In the genomic region with DNA sequence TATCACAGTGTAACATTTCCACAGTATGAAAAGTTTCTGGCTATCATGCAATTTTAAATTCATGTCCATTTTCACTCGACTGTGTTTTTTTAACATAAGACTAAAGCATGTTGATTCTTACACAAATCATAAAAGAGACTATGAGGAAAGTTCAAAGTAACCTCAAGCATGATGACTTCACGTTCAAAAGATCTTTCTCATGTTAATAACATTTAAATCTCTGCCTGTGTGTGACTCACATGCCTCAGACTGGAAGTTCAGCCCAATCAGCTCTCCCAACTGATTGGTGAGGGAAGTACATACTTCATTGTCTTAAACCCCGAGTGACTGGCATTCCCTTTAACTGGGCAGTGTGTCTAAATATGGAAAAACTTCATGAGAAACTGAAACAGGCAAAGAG, we compare ENCODE assay signal across 8 cellular contexts. TPM values are rescaled to one million over a fixed set of nuclear protein-coding genes. Genes with fewer than 3 reads are reported as not detected.
DNase-seq lines count a peak whose midpoint lies in the region; ATAC-seq and TF ChIP-seq lines count a peak whose summit lies in the region.
"Had no signal": no experiment of that assay in that cellular context is flagged by ENCODE, and none has a peak within 500 bp of the region (broad histone marks: within the 10 kb centered on the region; RNA-seq: fewer than 3 reads in every experiment).

No MANE protein-coding gene starts in this region.

- peak overlapping the region in 1 of 2 donors; percentile 44 for H3K27ac Mint-ChIP-seq in T-cell
- H3K27ac Mint-ChIP-seq in stimulated activated naive CD8-positive, alpha-beta T cell treated with anti-CD3 and anti-CD28 coated beads, Interleukin-15, Interleukin-2, amounts not matched to agents 100 ng/mL and 50 ng/mL, for 24 hours: peak overlapping the region; percentile 76

- peak overlapping the region; percentile 4; the same call in 1 of the 2 replicates for H3K27ac ChIP-seq in HCT116 (ENCODE audit: low read depth, low read length)

- peak; percentile 73 for ATAC-seq in HCT116
- ATAC-seq in T-cell (replicated peaks in 1 of 4): peak; percentile 57 to 80 (median 68)
- ATAC-seq in HG02973 (IDR thresholded peaks at IDR 0.05; ENCODE audit: unreplicated experiment): no peak

- RAD21 ChIA-PET in HCT116 (lab: Charles Lee; ENCODE audit: low non-redundant PET in 1 of 2, low total read pairs in 2 of 2, uncharacterized antibody in 2 of 2, unreplicated experiment in 2 of 2): interaction anchor here in 1 of 2 experiments (1.1 kb wide), 1 partner anchor 11 kb away, joined by 3 read pairs; no protein-coding TSS in a partner anchor

- H3K4me1 ChIP-seq in HCT116 (ENCODE audit: control insufficient read depth in 1 of 2, insufficient read depth in 2 of 2, low read length in 2 of 2): peaks cover 72 to 79% of the 10 kb centered on the region in 2 experiments

- no peaks in the 10 kb centered on the region for H3K9me2 ChIP-seq in HCT116 (ENCODE audit: insufficient read depth)

- no TSS peak for BruUV-seq in HCT116 (replicated peaks; lab: Mats Ljungman, UMichigan)

- H3K4me2 ChIP-seq in HCT116 (ENCODE audit: low read length): peak overlapping the region; percentile 64

- peaks cover 16 to 58% (median 34%) of the 10 kb centered on the region in 3 donors for H3K4me1 Mint-ChIP-seq in T-cell
- peaks cover 58% of the 10 kb centered on the region for H3K4me1 Mint-ChIP-seq in stimulated activated naive CD8-positive, alpha-beta T cell treated with anti-CD3 and anti-CD28 coated beads, Interleukin-15, Interleukin-2, amounts not matched to agents 100 ng/mL and 50 ng/mL, for 24 hours (ENCODE audit: low read depth)

- H3K36me3 ChIP-seq in HCT116 (ENCODE audit: control insufficient read depth in 1 of 2, insufficient read depth in 2 of 2, low read length in 2 of 2): no peaks in the 10 kb centered on the region

- H2AFZ ChIP-seq in HCT116 (ENCODE audit: low read depth, low read length, poor library complexity, severe bottlenecking): no peak overlapping the region

- H3K9me3 Mint-ChIP-seq in T-cell: no peaks in the 10 kb centered on the region
- no peaks in the 10 kb centered on the region for H3K9me3 Mint-ChIP-seq in stimulated activated naive CD8-positive, alpha-beta T cell treated with anti-CD3 and anti-CD28 coated beads, Interleukin-15, Interleukin-2, amounts not matched to agents 100 ng/mL and 50 ng/mL, for 24 hours

- TF ChIP-seq RAD21 in HCT116 (IDR thresholded peaks at IDR 0.05; ENCODE audit: low read depth): no peak

- H4K20me1 ChIP-seq in HCT116 (ENCODE audit: insufficient read depth): no peaks in the 10 kb centered on the region

- DNase-seq in HCT116 (ENCODE audit: low read depth, low spot score) (peak; percentile 84), T-cell (no peak), glomerular endothelial cell (ENCODE audit: extremely low read depth, low read depth, low spot score) (peak; percentile 87), RPMI8226 (no peak), SIG-M5 treated with dmso at 0.1 percent for 504 hours (lab: John Stamatoyannopoulos, UW; ENCODE audit: unreplicated experiment) (no peak)
- DNase-seq: stimulated activated CD4-positive, alpha-beta T cell treated with anti-CD3 and anti-CD28 coated beads, Interleukin-2, amount 100 ng/mL, for 24 hours had no signal

- no peak overlapping the region for H3K4me3 ChIP-seq in HCT116 (replicated peaks in 1 of 2; ENCODE audit: low read depth in 1 of 2, low read length in 2 of 2)

- no peaks in the 10 kb centered on the region for H3K79me2 ChIP-seq in HCT116 (ENCODE audit: insufficient read depth, low read length)

- TF ChIP-seq CTCF in HCT116 (IDR thresholded peaks at IDR 0.05 in 2 of 3, conservative IDR thresholded peaks at IDR 0.05 in 1 of 3; ENCODE audit: borderline replicate concordance in 1 of 3, insufficient read depth in 1 of 3, low read depth in 2 of 3, low read length in 2 of 3): no peak

- no peaks in the 10 kb centered on the region for H3K27me3 ChIP-seq in HCT116 (ENCODE audit: insufficient read depth, low read length)

- H3K9me3 ChIP-seq in HCT116 (ENCODE audit: control insufficient read depth in 1 of 2, insufficient read depth in 1 of 2, low read depth in 1 of 2, low read length in 2 of 2): no peaks in the 10 kb centered on the region

- H3K36me3 Mint-ChIP-seq in T-cell: peaks cover 13% of the 10 kb centered on the region
- peaks cover 3% of the 10 kb centered on the region for H3K36me3 Mint-ChIP-seq in stimulated activated naive CD8-positive, alpha-beta T cell treated with anti-CD3 and anti-CD28 coated beads, Interleukin-15, Interleukin-2, amounts not matched to agents 100 ng/mL and 50 ng/mL, for 24 hours (ENCODE audit: low read depth)

- no peaks in the 10 kb centered on the region for H3K27me3 Mint-ChIP-seq in T-cell
- no peaks in the 10 kb centered on the region for H3K27me3 Mint-ChIP-seq in stimulated activated naive CD8-positive, alpha-beta T cell treated with anti-CD3 and anti-CD28 coated beads, Interleukin-15, Interleukin-2, amounts not matched to agents 100 ng/mL and 50 ng/mL, for 24 hours

- no peak for TF ChIP-seq POLR2A in HCT116 (IDR thresholded peaks at IDR 0.05; ENCODE audit: borderline replicate concordance, extremely low read depth, insufficient read depth, insufficient read length)

- CTCF ChIA-PET in HCT116 (lab: Charles Lee) (interaction anchor here (1.7 to 3.1 kb wide), 2 partner anchors 11 to 209 kb away, joined by 4 to 11 read pairs; no protein-coding TSS in a partner anchor), T-cell (lab: Charles Lee) (interaction anchor here in 1 of 2 donors (0.7 to 1.6 kb wide), 4 partner anchors 25 to 65 kb away, joined by 3 to 6 read pairs (median 4); no protein-coding TSS in a partner anchor)

- H3K9ac ChIP-seq in HCT116 (ENCODE audit: low read length): 0 out of 2 replicates have a peak overlapping the region, but pooled peaks have one; percentile 0

- intact Hi-C loops in HCT116 (cut with micrococcal nuclease): no loop called here

- POLR2A ChIA-PET in HCT116 (lab: Charles Lee): interaction anchor here (0.8 to 5.2 kb wide), 3 partner anchors 10 to 38 kb away, joined by 3 to 49 read pairs (median 11); a partner anchor contains a TSS
- POLR2A ChIA-PET in T-cell (lab: Charles Lee): interaction anchor here (0.6 to 0.8 kb wide), 2 partner anchors 36 to 210 kb away, joined by 3 read pairs; no protein-coding TSS in a partner anchor

- no peak overlapping the region for H3K4me3 Mint-ChIP-seq in T-cell
- no peak overlapping the region for H3K4me3 Mint-ChIP-seq in stimulated activated naive CD8-positive, alpha-beta T cell treated with anti-CD3 and anti-CD28 coated beads, Interleukin-15, Interleukin-2, amounts not matched to agents 100 ng/mL and 50 ng/mL, for 24 hours

TF ChIP-seq in HCT116, 20 proteins besides CTCF, POLR2A, EP300 and RAD21:
- TF ChIP-seq SP1 (IDR thresholded peaks at IDR 0.05; ENCODE audit: low read depth): peak; percentile 70
- peak; percentile 75 for TF ChIP-seq FOSL1 (IDR thresholded peaks at IDR 0.05; ENCODE audit: low read depth)
- no peak for TF ChIP-seq ELF1 (IDR thresholded peaks at IDR 0.05; ENCODE audit: borderline replicate concordance, low read depth)
- TF ChIP-seq JUND (IDR thresholded peaks at IDR 0.05): peak; percentile 75
- TF ChIP-seq, protein P1, sequence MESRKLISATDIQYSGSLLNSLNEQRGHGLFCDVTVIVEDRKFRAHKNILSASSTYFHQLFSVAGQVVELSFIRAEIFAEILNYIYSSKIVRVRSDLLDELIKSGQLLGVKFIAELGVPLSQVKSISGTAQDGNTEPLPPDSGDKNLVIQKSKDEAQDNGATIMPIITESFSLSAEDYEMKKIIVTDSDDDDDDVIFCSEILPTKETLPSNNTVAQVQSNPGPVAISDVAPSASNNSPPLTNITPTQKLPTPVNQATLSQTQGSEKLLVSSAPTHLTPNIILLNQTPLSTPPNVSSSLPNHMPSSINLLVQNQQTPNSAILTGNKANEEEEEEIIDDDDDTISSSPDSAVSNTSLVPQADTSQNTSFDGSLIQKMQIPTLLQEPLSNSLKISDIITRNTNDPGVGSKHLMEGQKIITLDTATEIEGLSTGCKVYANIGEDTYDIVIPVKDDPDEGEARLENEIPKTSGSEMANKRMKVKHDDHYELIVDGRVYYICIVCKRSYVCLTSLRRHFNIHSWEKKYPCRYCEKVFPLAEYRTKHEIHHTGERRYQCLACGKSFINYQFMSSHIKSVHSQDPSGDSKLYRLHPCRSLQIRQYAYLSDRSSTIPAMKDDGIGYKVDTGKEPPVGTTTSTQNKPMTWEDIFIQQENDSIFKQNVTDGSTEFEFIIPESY (IDR thresholded peaks at IDR 0.05; ENCODE audit: extremely low read depth, insufficient replicate concordance, low read length): no peak
- no peak for TF ChIP-seq ZNF274 (IDR thresholded peaks at IDR 0.05; ENCODE audit: low read depth, low read length)
- TF ChIP-seq, protein P2, sequence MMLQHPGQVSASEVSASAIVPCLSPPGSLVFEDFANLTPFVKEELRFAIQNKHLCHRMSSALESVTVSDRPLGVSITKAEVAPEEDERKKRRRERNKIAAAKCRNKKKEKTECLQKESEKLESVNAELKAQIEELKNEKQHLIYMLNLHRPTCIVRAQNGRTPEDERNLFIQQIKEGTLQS (IDR thresholded peaks at IDR 0.05): 0 out of 2 replicates have a peak, but pooled peaks have one; percentile 2
- peak; percentile 62 for TF ChIP-seq TCF7L2 (IDR thresholded peaks at IDR 0.05; ENCODE audit: borderline replicate concordance, extremely low read depth, insufficient read depth, insufficient read length)
- peak; percentile 28; the same call in 1 of the 2 replicates for TF ChIP-seq POLR2AphosphoS5 (IDR thresholded peaks at IDR 0.05; ENCODE audit: low read depth, low read length)
- no peak for TF ChIP-seq SIN3A (IDR thresholded peaks at IDR 0.05; ENCODE audit: low read depth)
- TF ChIP-seq SRF (IDR thresholded peaks at IDR 0.05; ENCODE audit: low read depth): peak; percentile 44; the same call in 1 of the 2 replicates

RNA-seq across cellular contexts. Expression of a gene that starts 37.4 kb away (rescaled TPM):
- total RNA-seq in HCT116 (2021; ENCODE audit: unreplicated experiment) (21.0 TPM), T-cell (100 to 1,000 TPM in 1 of 5 donors, 10 to 100 TPM in 4; 65.1 to 101 (median 77.5) TPM), glomerular endothelial cell (13.1 and 23.7 TPM in 2 replicates)
- 7.9 and 9.7 TPM in 2 replicates for polyA plus RNA-seq in HCT116 (2012)

Comparison
In these comparisons a context has a peak if more than half of its experiments do, and no peak if none do; other contexts are left out.
1. DNase-seq: peak in HCT116 (single experiment) and glomerular endothelial cell (single experiment); none in T-cell (0 of 34), RPMI8226 (single experiment) and SIG-M5 treated with dmso at 0.1 percent for 504 hours (single experiment).